In the genomic region with DNA sequence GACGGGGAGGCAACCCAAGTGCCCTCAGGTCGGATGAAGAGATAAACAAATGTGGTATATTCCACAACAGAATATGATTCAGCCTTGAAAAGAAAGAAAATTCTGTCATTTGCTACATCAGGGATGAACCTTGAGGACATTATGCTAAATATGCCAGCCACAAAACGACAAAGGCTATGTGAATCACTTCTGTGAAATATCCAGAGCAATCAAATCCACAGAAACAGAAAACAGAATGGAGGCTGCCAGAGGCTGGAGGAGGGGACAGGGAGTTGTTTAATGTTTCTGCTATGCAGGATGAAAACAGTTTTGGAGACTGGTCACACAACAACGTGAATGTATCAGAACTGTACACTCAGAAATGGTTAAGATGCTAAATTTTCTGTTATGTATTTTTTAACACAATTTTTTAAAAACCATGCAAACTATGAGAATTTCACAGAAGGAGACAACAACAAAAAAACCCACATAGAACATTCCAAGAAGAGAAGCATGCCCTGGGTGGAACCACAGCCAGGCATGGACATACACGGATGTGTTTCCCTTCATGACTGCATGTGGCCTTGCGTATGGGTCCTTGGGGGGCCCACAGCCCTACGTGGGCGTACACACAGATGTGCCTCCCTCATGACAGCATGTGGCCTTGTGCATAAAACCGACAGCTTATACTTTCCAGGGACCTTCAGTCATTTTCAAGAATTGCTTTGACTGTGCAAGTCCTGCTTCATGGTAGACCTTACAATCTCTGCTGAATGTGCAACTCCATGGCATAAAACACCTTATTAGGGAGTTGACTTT, we compare ENCODE assay signal across 14 cellular contexts.
DNase-seq lines count a peak whose midpoint lies in the region; TF ChIP-seq lines count a peak whose summit lies in the region.
"Had no signal": no experiment of that assay in that cellular context is flagged by ENCODE, and none has a peak within 500 bp of the region (broad histone marks: within the 10 kb centered on the region; RNA-seq: fewer than 3 reads in every experiment).

No MANE protein-coding gene starts in this region.

- no peak overlapping the region for H2BK120ac ChIP-seq in trophoblast cell (ENCODE audit: insufficient read depth, low read length, poor library complexity)

- H3K27me3 ChIP-seq in MG63 (no peaks in the 10 kb centered on the region), esophagus muscularis mucosa (no peaks in the 10 kb centered on the region), trophoblast cell (ENCODE audit: insufficient read depth, low read length) (no peaks in the 10 kb centered on the region)
- H3K27me3 ChIP-seq: BLaER1 had no signal

- no peaks in the 10 kb centered on the region for H3K36me3 ChIP-seq in MG63
- no peaks in the 10 kb centered on the region for H3K36me3 ChIP-seq in esophagus muscularis mucosa
- H3K36me3 ChIP-seq in trophoblast cell (ENCODE audit: control insufficient read depth in 1 of 2, insufficient read depth in 2 of 2, low read length in 2 of 2) = no peaks in the 10 kb centered on the region
- H3K36me3 ChIP-seq: BLaER1 had no signal

- peak overlapping the region; percentile 16 to 68 (median 44) for H3K27ac ChIP-seq in esophagus muscularis mucosa (replicated peaks in 1 of 4)
- no peak overlapping the region for H3K27ac ChIP-seq in trophoblast cell (ENCODE audit: low read depth, low read length)
- H3K27ac ChIP-seq: BLaER1, KMS-11 had no signal

- H3K27me3 Mint-ChIP-seq in type B pancreatic cell = peaks cover 7% of the 10 kb centered on the region

- no peak overlapping the region for H4K91ac ChIP-seq in trophoblast cell (ENCODE audit: low read depth, low read length)

- H2AFZ ChIP-seq in trophoblast cell (ENCODE audit: insufficient read depth, low read length, poor library complexity) = peak overlapping the region; percentile 40

- H3K4me1 ChIP-seq in esophagus muscularis mucosa (peaks cover 6 to 93% (median 88%) of the 10 kb centered on the region in 4 donors), trophoblast cell (ENCODE audit: control insufficient read depth in 1 of 2, insufficient read depth in 2 of 2, low read length in 2 of 2) (peaks cover 4% of the 10 kb centered on the region in 2 experiments)

- H3K9me3 Mint-ChIP-seq in type B pancreatic cell = no peaks in the 10 kb centered on the region
- H3K9me3 Mint-ChIP-seq: stimulated activated naive CD8-positive, alpha-beta T cell treated with anti-CD3 and anti-CD28 coated beads, Interleukin-15, Interleukin-2, amounts not matched to agents 100 ng/mL and 50 ng/mL, for 24 hours had no signal

- no peak overlapping the region for H4K12ac ChIP-seq in trophoblast cell (ENCODE audit: low read depth, low read length)

- no peak overlapping the region for H3K4me2 ChIP-seq in trophoblast cell (ENCODE audit: low read length)
- H3K4me2 ChIP-seq: BLaER1, KMS-11 had no signal

- no peak overlapping the region for H3K9ac ChIP-seq in trophoblast cell (ENCODE audit: low read length)
- H3K9ac ChIP-seq: BLaER1, KMS-11 had no signal

- no peak overlapping the region for H3K18ac ChIP-seq in trophoblast cell (ENCODE audit: low read length)

- peaks cover 3% of the 10 kb centered on the region for H3K36me3 Mint-ChIP-seq in type B pancreatic cell

- H3K9me3 ChIP-seq in MG63 (no peaks in the 10 kb centered on the region), esophagus muscularis mucosa (no peaks in the 10 kb centered on the region), trophoblast cell (ENCODE audit: insufficient read depth, low read depth, low read length) (peaks cover 2% of the 10 kb centered on the region)
- H3K9me3 ChIP-seq: BLaER1 had no signal

- no peak overlapping the region for H3K14ac ChIP-seq in trophoblast cell (ENCODE audit: low read length)

- no peak overlapping the region for H3K23ac ChIP-seq in trophoblast cell (ENCODE audit: low read length)

- no peak overlapping the region for H2AK5ac ChIP-seq in trophoblast cell (ENCODE audit: low read length)

- H3K4me3 Mint-ChIP-seq in type B pancreatic cell = no peak overlapping the region
- H3K4me3 Mint-ChIP-seq: stimulated activated naive CD8-positive, alpha-beta T cell treated with anti-CD3 and anti-CD28 coated beads, Interleukin-15, Interleukin-2, amounts not matched to agents 100 ng/mL and 50 ng/mL, for 24 hours had no signal

- WGBS in esophagus muscularis mucosa = 57% methylated on average over 9 of the region's 9 CpGs
- WGBS in trophoblast cell (ENCODE audit: extremely low coverage, insufficient coverage, insufficient read length) = no CpG with 5 or more reads among the region's 9 CpGs

- no peaks in the 10 kb centered on the region for H3K79me1 ChIP-seq in trophoblast cell (ENCODE audit: low read length)

- TF ChIP-seq EP300 in esophagus muscularis mucosa (IDR thresholded peaks at IDR 0.05) = no peak

- H3K4me1 Mint-ChIP-seq in type B pancreatic cell (ENCODE audit: unreplicated experiment) = peaks cover 51% of the 10 kb centered on the region

- intact Hi-C loops in esophagus muscularis mucosa (cut with DNase I) = no loop called here

- H2BK12ac ChIP-seq in trophoblast cell (ENCODE audit: low read length) = no peak overlapping the region

- TF ChIP-seq CTCF in AG10803 (conservative IDR thresholded peaks at IDR 0.05; ENCODE audit: low read length) (no peak), esophagus muscularis mucosa (IDR thresholded peaks at IDR 0.05) (no peak), type B pancreatic cell (conservative IDR thresholded peaks at IDR 0.05) (no peak)

- no peak overlapping the region for H2BK5ac ChIP-seq in trophoblast cell (ENCODE audit: low read depth, low read length, poor library complexity)

- H3K4ac ChIP-seq in trophoblast cell (ENCODE audit: low read depth, low read length) = no peak overlapping the region

- H4K8ac ChIP-seq in trophoblast cell (ENCODE audit: low read depth, low read length) = no peak overlapping the region

- no peaks in the 10 kb centered on the region for H3K79me2 ChIP-seq in trophoblast cell (ENCODE audit: control insufficient read depth, insufficient read depth, low read length, poor library complexity)

- H3K27ac Mint-ChIP-seq in type B pancreatic cell = no peak overlapping the region
- H3K27ac Mint-ChIP-seq: stimulated activated naive CD8-positive, alpha-beta T cell treated with anti-CD3 and anti-CD28 coated beads, Interleukin-15, Interleukin-2, amounts not matched to agents 100 ng/mL and 50 ng/mL, for 24 hours had no signal

- DNase-seq in AG10803 (ENCODE audit: low read depth) (peak; percentile 78), MG63 (peak; percentile 22), esophagus muscularis mucosa (ENCODE audit: extremely low spot score) (no peak), trophoblast cell (peak; percentile 17 to 33), hepatic stellate cell (ENCODE audit: low spot score) (no peak), type B pancreatic cell (ENCODE audit: extremely low spot score, unreplicated experiment) (no peak), NCI-H146 treated with DMSO at 0.1 percent for 48 hours (lab: John Stamatoyannopoulos, UW; ENCODE audit: unreplicated experiment) (no peak)
- no peak for DNase-seq in NK-92 treated with Interleukin-12 subunit alpha and Interleukin-12 subunit beta, amount 100 ng/mL, for 24 hours (lab: John Stamatoyannopoulos, UW)
- DNase-seq: activated naive CD4-positive, alpha-beta T cell treated with anti-CD3 and anti-CD28 coated beads, Interleukin-2, amount 50 U/mL, for 16 hours; cerebellar nuclear complex; NCI-H1417 treated with DMSO at 0.1 percent for 48 hours had no signal

- no peak overlapping the region for H3K4me3 ChIP-seq in AG10803 (ENCODE audit: low read length)
- H3K4me3 ChIP-seq in MG63 = no peak overlapping the region
- H3K4me3 ChIP-seq in esophagus muscularis mucosa = no peak overlapping the region
- no peak overlapping the region for H3K4me3 ChIP-seq in trophoblast cell (ENCODE audit: low read depth, low read length)
- H3K4me3 ChIP-seq: BLaER1 had no signal

- TF ChIP-seq POLR2A in esophagus muscularis mucosa (IDR thresholded peaks at IDR 0.05; ENCODE audit: low read depth) = no peak

Comparison
In these comparisons a context has a peak if more than half of its experiments do, and no peak if none do; other contexts are left out.
1. DNase-seq: peak in AG10803 (single experiment), MG63 (single experiment) and trophoblast cell (2 of 2); none in esophagus muscularis mucosa (single experiment), hepatic stellate cell (single experiment), NK-92 treated with Interleukin-12 subunit alpha and Interleukin-12 subunit beta, amount 100 ng/mL, for 24 hours (single experiment), type B pancreatic cell (single experiment) and NCI-H146 treated with DMSO at 0.1 percent for 48 hours (single experiment).